1 cellular context compared by ENCODE assay signal in the genomic region with DNA sequence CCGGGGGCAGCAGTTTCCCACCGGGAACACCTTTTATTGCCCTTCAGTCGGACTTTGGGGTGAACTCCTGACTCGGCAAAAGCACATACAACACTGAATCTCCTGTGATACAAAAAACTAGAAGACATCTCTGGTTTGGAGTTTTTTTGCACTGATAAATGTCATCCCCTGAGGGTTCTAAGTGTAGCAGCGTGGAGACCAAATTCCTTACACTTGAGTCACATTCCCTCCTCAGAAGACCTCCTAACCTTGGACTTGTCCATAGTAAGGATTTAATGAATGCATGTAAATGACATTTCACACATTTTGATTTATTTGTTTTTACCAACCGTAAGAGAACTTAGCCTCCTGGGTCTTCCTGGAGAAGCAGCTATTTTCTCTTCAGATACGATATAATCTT.
TF ChIP-seq lines count a peak whose summit lies in the region.

No MANE protein-coding gene starts in this region.

TF ChIP-seq in GM23338, 12 proteins besides CTCF, POLR2A, EP300 and RAD21:
- TF ChIP-seq, protein P1, sequence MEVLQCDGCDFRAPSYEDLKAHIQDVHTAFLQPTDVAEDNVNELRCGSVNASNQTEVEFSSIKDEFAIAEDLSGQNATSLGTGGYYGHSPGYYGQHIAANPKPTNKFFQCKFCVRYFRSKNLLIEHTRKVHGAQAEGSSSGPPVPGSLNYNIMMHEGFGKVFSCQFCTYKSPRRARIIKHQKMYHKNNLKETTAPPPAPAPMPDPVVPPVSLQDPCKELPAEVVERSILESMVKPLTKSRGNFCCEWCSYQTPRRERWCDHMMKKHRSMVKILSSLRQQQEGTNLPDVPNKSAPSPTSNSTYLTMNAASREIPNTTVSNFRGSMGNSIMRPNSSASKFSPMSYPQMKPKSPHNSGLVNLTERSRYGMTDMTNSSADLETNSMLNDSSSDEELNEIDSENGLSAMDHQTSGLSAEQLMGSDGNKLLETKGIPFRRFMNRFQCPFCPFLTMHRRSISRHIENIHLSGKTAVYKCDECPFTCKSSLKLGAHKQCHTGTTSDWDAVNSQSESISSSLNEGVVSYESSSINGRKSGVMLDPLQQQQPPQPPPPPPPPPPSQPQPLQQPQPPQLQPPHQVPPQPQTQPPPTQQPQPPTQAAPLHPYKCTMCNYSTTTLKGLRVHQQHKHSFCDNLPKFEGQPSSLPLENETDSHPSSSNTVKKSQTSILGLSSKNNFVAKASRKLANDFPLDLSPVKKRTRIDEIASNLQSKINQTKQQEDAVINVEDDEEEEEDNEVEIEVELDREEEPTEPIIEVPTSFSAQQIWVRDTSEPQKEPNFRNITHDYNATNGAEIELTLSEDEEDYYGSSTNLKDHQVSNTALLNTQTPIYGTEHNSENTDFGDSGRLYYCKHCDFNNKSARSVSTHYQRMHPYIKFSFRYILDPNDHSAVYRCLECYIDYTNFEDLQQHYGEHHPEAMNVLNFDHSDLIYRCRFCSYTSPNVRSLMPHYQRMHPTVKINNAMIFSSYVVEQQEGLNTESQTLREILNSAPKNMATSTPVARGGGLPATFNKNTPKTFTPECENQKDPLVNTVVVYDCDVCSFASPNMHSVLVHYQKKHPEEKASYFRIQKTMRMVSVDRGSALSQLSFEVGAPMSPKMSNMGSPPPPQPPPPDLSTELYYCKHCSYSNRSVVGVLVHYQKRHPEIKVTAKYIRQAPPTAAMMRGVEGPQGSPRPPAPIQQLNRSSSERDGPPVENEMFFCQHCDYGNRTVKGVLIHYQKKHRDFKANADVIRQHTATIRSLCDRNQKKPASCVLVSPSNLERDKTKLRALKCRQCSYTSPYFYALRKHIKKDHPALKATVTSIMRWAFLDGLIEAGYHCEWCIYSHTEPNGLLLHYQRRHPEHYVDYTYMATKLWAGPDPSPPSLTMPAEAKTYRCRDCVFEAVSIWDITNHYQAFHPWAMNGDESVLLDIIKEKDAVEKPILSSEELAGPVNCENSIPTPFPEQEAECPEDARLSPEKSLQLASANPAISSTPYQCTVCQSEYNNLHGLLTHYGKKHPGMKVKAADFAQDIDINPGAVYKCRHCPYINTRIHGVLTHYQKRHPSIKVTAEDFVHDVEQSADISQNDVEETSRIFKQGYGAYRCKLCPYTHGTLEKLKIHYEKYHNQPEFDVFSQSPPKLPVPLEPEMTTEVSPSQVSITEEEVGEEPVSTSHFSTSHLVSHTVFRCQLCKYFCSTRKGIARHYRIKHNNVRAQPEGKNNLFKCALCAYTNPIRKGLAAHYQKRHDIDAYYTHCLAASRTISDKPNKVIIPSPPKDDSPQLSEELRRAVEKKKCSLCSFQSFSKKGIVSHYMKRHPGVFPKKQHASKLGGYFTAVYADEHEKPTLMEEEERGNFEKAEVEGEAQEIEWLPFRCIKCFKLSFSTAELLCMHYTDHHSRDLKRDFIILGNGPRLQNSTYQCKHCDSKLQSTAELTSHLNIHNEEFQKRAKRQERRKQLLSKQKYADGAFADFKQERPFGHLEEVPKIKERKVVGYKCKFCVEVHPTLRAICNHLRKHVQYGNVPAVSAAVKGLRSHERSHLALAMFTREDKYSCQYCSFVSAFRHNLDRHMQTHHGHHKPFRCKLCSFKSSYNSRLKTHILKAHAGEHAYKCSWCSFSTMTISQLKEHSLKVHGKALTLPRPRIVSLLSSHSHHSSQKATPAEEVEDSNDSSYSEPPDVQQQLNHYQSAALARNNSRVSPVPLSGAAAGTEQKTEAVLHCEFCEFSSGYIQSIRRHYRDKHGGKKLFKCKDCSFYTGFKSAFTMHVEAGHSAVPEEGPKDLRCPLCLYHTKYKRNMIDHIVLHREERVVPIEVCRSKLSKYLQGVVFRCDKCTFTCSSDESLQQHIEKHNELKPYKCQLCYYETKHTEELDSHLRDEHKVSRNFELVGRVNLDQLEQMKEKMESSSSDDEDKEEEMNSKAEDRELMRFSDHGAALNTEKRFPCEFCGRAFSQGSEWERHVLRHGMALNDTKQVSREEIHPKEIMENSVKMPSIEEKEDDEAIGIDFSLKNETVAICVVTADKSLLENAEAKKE (CRISPR knock-in tag; IDR thresholded peaks at IDR 0.05): no peak
- no peak for TF ChIP-seq STAT1 (IDR thresholded peaks at IDR 0.05; ENCODE audit: unreplicated experiment)
- TF ChIP-seq, protein P2, sequence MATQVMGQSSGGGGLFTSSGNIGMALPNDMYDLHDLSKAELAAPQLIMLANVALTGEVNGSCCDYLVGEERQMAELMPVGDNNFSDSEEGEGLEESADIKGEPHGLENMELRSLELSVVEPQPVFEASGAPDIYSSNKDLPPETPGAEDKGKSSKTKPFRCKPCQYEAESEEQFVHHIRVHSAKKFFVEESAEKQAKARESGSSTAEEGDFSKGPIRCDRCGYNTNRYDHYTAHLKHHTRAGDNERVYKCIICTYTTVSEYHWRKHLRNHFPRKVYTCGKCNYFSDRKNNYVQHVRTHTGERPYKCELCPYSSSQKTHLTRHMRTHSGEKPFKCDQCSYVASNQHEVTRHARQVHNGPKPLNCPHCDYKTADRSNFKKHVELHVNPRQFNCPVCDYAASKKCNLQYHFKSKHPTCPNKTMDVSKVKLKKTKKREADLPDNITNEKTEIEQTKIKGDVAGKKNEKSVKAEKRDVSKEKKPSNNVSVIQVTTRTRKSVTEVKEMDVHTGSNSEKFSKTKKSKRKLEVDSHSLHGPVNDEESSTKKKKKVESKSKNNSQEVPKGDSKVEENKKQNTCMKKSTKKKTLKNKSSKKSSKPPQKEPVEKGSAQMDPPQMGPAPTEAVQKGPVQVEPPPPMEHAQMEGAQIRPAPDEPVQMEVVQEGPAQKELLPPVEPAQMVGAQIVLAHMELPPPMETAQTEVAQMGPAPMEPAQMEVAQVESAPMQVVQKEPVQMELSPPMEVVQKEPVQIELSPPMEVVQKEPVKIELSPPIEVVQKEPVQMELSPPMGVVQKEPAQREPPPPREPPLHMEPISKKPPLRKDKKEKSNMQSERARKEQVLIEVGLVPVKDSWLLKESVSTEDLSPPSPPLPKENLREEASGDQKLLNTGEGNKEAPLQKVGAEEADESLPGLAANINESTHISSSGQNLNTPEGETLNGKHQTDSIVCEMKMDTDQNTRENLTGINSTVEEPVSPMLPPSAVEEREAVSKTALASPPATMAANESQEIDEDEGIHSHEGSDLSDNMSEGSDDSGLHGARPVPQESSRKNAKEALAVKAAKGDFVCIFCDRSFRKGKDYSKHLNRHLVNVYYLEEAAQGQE (IDR thresholded peaks at IDR 0.05; ENCODE audit: unreplicated experiment): no peak
- TF ChIP-seq POLR2AphosphoS5 (IDR thresholded peaks at IDR 0.05; ENCODE audit: low read depth): no peak
- no peak for TF ChIP-seq ZNF331 (CRISPR knock-in tag; IDR thresholded peaks at IDR 0.05; ENCODE audit: low read depth)
- no peak for TF ChIP-seq ZNF114 (CRISPR knock-in tag; IDR thresholded peaks at IDR 0.05)
- no peak for TF ChIP-seq EZH2 (IDR thresholded peaks at IDR 0.05; ENCODE audit: low read depth, unreplicated experiment)
- TF ChIP-seq, protein P3, sequence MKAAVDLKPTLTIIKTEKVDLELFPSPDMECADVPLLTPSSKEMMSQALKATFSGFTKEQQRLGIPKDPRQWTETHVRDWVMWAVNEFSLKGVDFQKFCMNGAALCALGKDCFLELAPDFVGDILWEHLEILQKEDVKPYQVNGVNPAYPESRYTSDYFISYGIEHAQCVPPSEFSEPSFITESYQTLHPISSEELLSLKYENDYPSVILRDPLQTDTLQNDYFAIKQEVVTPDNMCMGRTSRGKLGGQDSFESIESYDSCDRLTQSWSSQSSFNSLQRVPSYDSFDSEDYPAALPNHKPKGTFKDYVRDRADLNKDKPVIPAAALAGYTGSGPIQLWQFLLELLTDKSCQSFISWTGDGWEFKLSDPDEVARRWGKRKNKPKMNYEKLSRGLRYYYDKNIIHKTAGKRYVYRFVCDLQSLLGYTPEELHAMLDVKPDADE (IDR thresholded peaks at IDR 0.05): no peak
- TF ChIP-seq JUNB (IDR thresholded peaks at IDR 0.05; ENCODE audit: unreplicated experiment): no peak
- TF ChIP-seq EZH2phosphoT487 (IDR thresholded peaks at IDR 0.05; ENCODE audit: unreplicated experiment): no peak
- no peak for TF ChIP-seq NANOG (IDR thresholded peaks at IDR 0.05; ENCODE audit: borderline replicate concordance)
- no peak for TF ChIP-seq CREB1 (CRISPR knock-in tag; IDR thresholded peaks at IDR 0.05; ENCODE audit: low read depth)
